In the genomic region with DNA sequence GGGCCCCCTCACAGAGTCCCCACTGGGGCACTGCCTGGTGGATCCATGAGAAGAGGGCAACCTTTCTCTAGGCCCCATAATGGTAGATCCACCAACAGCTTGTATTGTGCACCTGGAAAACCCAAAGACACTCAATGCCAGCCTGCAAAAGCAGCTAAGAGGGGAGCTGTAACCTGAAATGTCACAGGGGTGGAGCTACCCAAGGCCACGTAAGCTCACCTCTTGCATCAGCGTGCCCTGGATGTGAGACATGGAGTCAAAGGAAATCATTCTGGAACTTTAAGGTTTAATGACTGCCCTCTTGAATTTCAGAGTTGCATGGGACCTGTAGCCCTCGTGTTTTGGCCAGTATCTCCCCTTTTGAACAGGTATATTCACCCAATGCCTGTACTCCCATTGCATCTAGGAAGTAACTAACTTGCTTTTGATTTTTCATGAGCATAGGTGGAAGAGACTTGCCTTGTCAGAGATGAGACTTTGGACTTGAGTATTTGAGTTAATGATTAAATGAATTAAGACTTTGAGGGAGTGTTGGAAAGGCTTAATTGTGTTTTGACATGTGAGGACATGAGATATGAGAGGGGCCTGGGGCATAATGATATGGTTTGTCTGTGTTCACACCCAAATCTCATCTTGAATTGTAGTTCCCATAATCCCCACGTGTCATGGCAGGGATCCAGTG, we compare ENCODE assay signal across 32 cellular contexts.
"Had no signal": no experiment of that assay in that cellular context is flagged by ENCODE, and none has a peak within 500 bp of the region (broad histone marks: within the 10 kb centered on the region; RNA-seq: fewer than 3 reads in every experiment).

No MANE protein-coding gene starts in this region.

- H3K4me1 ChIP-seq: adrenal gland, body of pancreas, esophagus squamous epithelium, gastroesophageal sphincter had no signal

- ATAC-seq: activated CD4-positive, CD25-positive, alpha-beta regulatory T cell treated with anti-CD3 and anti-CD28 coated beads, Interleukin-2, amount 50 U/mL, for 24 hours; activated CD8-positive, alpha-beta memory T cell treated with anti-CD3 and anti-CD28 coated beads, Interleukin-2, amount 10 ng/mL, durations not matched to agents 7 days and 5 days; activated CD8-positive, alpha-beta T cell treated with anti-CD3 and anti-CD28 coated beads, Interleukin-2, amount 10 ng/mL, durations not matched to agents 7 days and 5 days; activated naive CD8-positive, alpha-beta T cell treated with anti-CD3 and anti-CD28 coated beads, Interleukin-2, amount 50 U/mL, for 24 hours; body of pancreas; gastroesophageal sphincter; T-cell had no signal

- H3K27ac Mint-ChIP-seq: activated B cell treated with CpG ODN at 0.5 μM for 24 hours; activated CD4-positive, alpha-beta memory T cell treated with anti-CD3 and anti-CD28 coated beads for 36 hours; activated CD8-positive, alpha-beta memory T cell treated with anti-CD3 and anti-CD28 coated beads, Interleukin-2, amount 10 ng/mL, durations not matched to agents 7 days and 5 days; activated CD8-positive, alpha-beta T cell treated with anti-CD3 and anti-CD28 coated beads, Interleukin-2, amount 10 ng/mL, durations not matched to agents 7 days and 5 days; activated naive CD4-positive, alpha-beta T cell treated with anti-CD3 and anti-CD28 coated beads for 36 hours; activated naive CD4-positive, alpha-beta T cell treated with anti-CD3 and anti-CD28 coated beads, Interleukin-2, amount 50 U/mL, for 24 hours; activated naive CD8-positive, alpha-beta T cell treated with anti-CD3 and anti-CD28 coated beads for 36 hours; activated naive CD8-positive, alpha-beta T cell treated with anti-CD3 and anti-CD28 coated beads, Interleukin-2, amount 50 U/mL, for 24 hours; activated T-helper 1 cell treated with anti-CD3 and anti-CD28 coated beads, Interleukin-12 subunit alpha, Interleukin-12 subunit beta, Interleukin-2, Interleukin-4 antibody, amounts not matched to agents 30 ng/mL and 10 ng/mL and 1 ng/mL, durations not matched to agents 14 hours and 24 hours and 36 hours; activated T-helper 2 cell treated with anti-CD3 and anti-CD28 coated beads, Interferon-gamma antibody, Interleukin-2, Interleukin-4, amounts not matched to agents 10 μg/mL and 5 μg/mL and 100 μg/mL, durations not matched to agents 14 hours and 24 hours and 36 hours; T-cell; T-helper 1 cell treated with Interleukin-12 subunit alpha and Interleukin-12 subunit beta and Interleukin-4 antibody, amounts not matched to agents 30 μg/mL and 1 μg/mL, for 36 hours had no signal

- H3K27me3 Mint-ChIP-seq: activated B cell treated with CpG ODN at 0.5 μM for 24 hours; activated CD4-positive, alpha-beta memory T cell treated with anti-CD3 and anti-CD28 coated beads for 36 hours; activated CD8-positive, alpha-beta memory T cell treated with anti-CD3 and anti-CD28 coated beads, Interleukin-2, amount 10 ng/mL, durations not matched to agents 7 days and 5 days; activated naive CD4-positive, alpha-beta T cell treated with anti-CD3 and anti-CD28 coated beads, Interleukin-2, amount 50 U/mL, for 24 hours; activated naive CD8-positive, alpha-beta T cell treated with anti-CD3 and anti-CD28 coated beads for 36 hours; activated naive CD8-positive, alpha-beta T cell treated with anti-CD3 and anti-CD28 coated beads, Interleukin-2, amount 50 U/mL, for 24 hours; T-cell had no signal

- H3K27ac ChIP-seq: adrenal gland, body of pancreas, epithelial cell of prostate, esophagus squamous epithelium, gastroesophageal sphincter, WERI-Rb-1 had no signal

- H3K4me3 Mint-ChIP-seq: activated B cell treated with CpG ODN at 0.5 μM for 24 hours; activated CD4-positive, alpha-beta memory T cell treated with anti-CD3 and anti-CD28 coated beads for 36 hours; activated CD8-positive, alpha-beta memory T cell treated with anti-CD3 and anti-CD28 coated beads, Interleukin-2, amount 10 ng/mL, durations not matched to agents 7 days and 5 days; activated CD8-positive, alpha-beta T cell treated with anti-CD3 and anti-CD28 coated beads, Interleukin-2, amount 10 ng/mL, durations not matched to agents 7 days and 5 days; activated naive CD4-positive, alpha-beta T cell treated with anti-CD3 and anti-CD28 coated beads for 36 hours; activated naive CD4-positive, alpha-beta T cell treated with anti-CD3 and anti-CD28 coated beads, Interleukin-2, amount 50 U/mL, for 24 hours; activated naive CD8-positive, alpha-beta T cell treated with anti-CD3 and anti-CD28 coated beads for 36 hours; activated naive CD8-positive, alpha-beta T cell treated with anti-CD3 and anti-CD28 coated beads, Interleukin-2, amount 50 U/mL, for 24 hours; activated T-helper 1 cell treated with anti-CD3 and anti-CD28 coated beads, Interleukin-12 subunit alpha, Interleukin-12 subunit beta, Interleukin-2, Interleukin-4 antibody, amounts not matched to agents 30 ng/mL and 10 ng/mL and 1 ng/mL, durations not matched to agents 14 hours and 24 hours and 36 hours; T-cell; T-helper 1 cell treated with Interleukin-12 subunit alpha and Interleukin-12 subunit beta and Interleukin-4 antibody, amounts not matched to agents 30 μg/mL and 1 μg/mL, for 36 hours had no signal

- H3K27me3 ChIP-seq: adrenal gland, body of pancreas, esophagus squamous epithelium, gastroesophageal sphincter had no signal

- H3K4me1 Mint-ChIP-seq: activated B cell treated with CpG ODN at 0.5 μM for 24 hours; activated CD8-positive, alpha-beta memory T cell treated with anti-CD3 and anti-CD28 coated beads, Interleukin-2, amount 10 ng/mL, durations not matched to agents 7 days and 5 days; activated naive CD4-positive, alpha-beta T cell treated with anti-CD3 and anti-CD28 coated beads, Interleukin-2, amount 50 U/mL, for 24 hours; activated naive CD8-positive, alpha-beta T cell treated with anti-CD3 and anti-CD28 coated beads for 36 hours; activated naive CD8-positive, alpha-beta T cell treated with anti-CD3 and anti-CD28 coated beads, Interleukin-2, amount 50 U/mL, for 24 hours; T-cell had no signal

- H3K36me3 Mint-ChIP-seq: activated CD4-positive, alpha-beta memory T cell treated with anti-CD3 and anti-CD28 coated beads for 36 hours; activated CD8-positive, alpha-beta memory T cell treated with anti-CD3 and anti-CD28 coated beads, Interleukin-2, amount 10 ng/mL, durations not matched to agents 7 days and 5 days; activated naive CD4-positive, alpha-beta T cell treated with anti-CD3 and anti-CD28 coated beads, Interleukin-2, amount 50 U/mL, for 24 hours; activated naive CD8-positive, alpha-beta T cell treated with anti-CD3 and anti-CD28 coated beads for 36 hours; T-cell had no signal

- H3K36me3 ChIP-seq: adrenal gland, esophagus squamous epithelium, gastroesophageal sphincter, WERI-Rb-1 had no signal

- H3K4me3 ChIP-seq: adrenal gland, body of pancreas, esophagus squamous epithelium, gastroesophageal sphincter had no signal

- H3K9me3 ChIP-seq: adrenal gland had no signal

- DNase-seq: activated B cell treated with CpG ODN at 0.5 μM for 24 hours; activated CD4-positive, alpha-beta memory T cell treated with anti-CD3 and anti-CD28 coated beads for 36 hours; activated CD4-positive, alpha-beta T cell treated with anti-CD3 and anti-CD28 coated beads for 48 hours; activated CD8-positive, alpha-beta memory T cell treated with anti-CD3 and anti-CD28 coated beads, Interleukin-2, amount 10 ng/mL, durations not matched to agents 7 days and 5 days; activated CD8-positive, alpha-beta memory T cell treated with anti-CD3 and anti-CD28 coated beads, Interleukin-2, amount 50 U/mL, for 4 hours; activated CD8-positive, alpha-beta T cell treated with anti-CD3 and anti-CD28 coated beads, Interleukin-2, amount 10 ng/mL, durations not matched to agents 7 days and 5 days; activated effector memory CD4-positive, alpha-beta T cell treated with anti-CD3 and anti-CD28 coated beads, Interleukin-2, amount 50 U/mL, for 16 hours; activated naive CD4-positive, alpha-beta T cell treated with anti-CD3 and anti-CD28 coated beads for 36 hours; activated naive CD8-positive, alpha-beta T cell treated with anti-CD3 and anti-CD28 coated beads for 36 hours; activated naive CD8-positive, alpha-beta T cell treated with anti-CD3 and anti-CD28 coated beads, Interleukin-2, amount 50 U/mL, for 24 hours; activated T-cell treated with anti-CD3 and anti-CD28 coated beads, Interleukin-2, amount 50 U/mL, for 1 hour; activated T-cell treated with anti-CD3 and anti-CD28 coated beads, Interleukin-2, amount 50 U/mL, for 48 hours; adrenal gland; amygdala; aorta; body of pancreas; caudate nucleus; cortex of kidney; dermis blood vessel endothelial cell; effector CD8-positive, alpha-beta T cell; esophagus squamous epithelium; foreskin melanocyte; T-cell; T1000; WERI-Rb-1 had no signal
